ENCODE assay signal across 8 cellular contexts in the genomic region with DNA sequence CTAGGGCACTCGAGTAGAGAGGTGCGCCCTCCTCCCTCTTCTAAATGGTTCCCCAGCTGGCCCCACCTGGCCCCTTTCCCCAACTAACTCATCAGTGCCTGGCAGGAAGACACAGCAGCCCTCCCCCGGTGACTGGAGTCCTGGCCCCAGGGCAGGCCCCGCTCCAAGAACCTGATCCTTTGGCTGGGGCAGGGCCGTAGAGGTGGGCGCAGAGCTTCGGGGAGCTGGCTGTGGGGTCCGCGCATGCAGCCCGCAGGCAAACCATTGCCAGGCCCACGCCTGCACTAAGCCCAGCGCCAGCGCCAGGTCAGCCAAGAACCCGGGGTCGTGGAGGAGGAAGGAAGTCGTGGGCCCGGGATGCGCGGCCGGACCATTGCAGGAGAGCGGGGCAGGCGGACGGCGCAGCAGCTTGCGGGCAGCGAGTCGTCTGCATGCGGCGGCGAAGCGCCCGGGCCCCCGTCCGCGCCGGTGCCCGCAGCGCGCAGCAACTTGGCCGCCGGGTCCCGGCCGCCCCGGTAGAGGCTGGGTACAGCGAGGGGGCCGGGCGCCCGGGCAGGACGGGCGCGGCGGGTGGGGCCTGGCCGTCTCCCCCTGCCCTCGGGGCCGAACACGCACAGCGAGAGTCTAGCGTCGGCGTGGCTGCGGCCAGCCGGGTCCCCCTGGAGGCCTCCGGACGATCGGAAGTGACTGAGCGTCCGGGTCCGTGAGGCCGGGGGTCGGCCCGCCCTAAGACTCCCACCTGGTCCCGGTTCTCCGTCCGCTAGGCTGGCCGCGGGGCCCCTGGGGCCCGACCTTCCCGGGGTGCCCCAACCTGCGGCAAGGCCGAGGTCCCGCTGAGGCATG. TPM values are rescaled to one million over a fixed set of nuclear protein-coding genes. Genes with fewer than 3 reads are reported as not detected.
A peak's percentile ranks its signal among the peaks of the same experiment; 100 is the strongest.
DNase-seq lines count a peak whose midpoint lies in the region; ATAC-seq and TF ChIP-seq lines count a peak whose summit lies in the region.

No MANE protein-coding gene starts in this region.

- H3K36me3 ChIP-seq in mammary epithelial cell (ENCODE audit: insufficient read depth, low read length), result peaks cover 5% of the 10 kb centered on the region
- H3K36me3 ChIP-seq in vagina, result no peaks in the 10 kb centered on the region

- no peak overlapping the region for H3K9ac ChIP-seq in mammary epithelial cell (ENCODE audit: insufficient read depth, low read length)

- H3K4me2 ChIP-seq in mammary epithelial cell (ENCODE audit: insufficient read depth, low read depth, low read length), result peak overlapping the region; percentile 97

- intact Hi-C loops in mammary epithelial cell (cut with micrococcal nuclease) (loop anchor here (1.0 kb wide), 1 partner anchor 35 kb away; no protein-coding TSS in a partner anchor), vagina (cut with DNase I) (no loop called here)

- dilution Hi-C loops in mammary epithelial cell (cut with HindIII; ENCODE audit: low sequenced_read_pairs), result no loop called here

- no peaks in the 10 kb centered on the region for H3K27me3 ChIP-seq in mammary epithelial cell (ENCODE audit: insufficient read depth, low read length)
- no peaks in the 10 kb centered on the region for H3K27me3 ChIP-seq in vagina

- BruUV-seq in mammary epithelial cell (replicated peaks; lab: Mats Ljungman, UMichigan), result no TSS peak

- peaks cover 1% of the 10 kb centered on the region for H3K36me3 Mint-ChIP-seq in activated naive CD4-positive, alpha-beta T cell treated with anti-CD3 and anti-CD28 coated beads, Interleukin-2, amount 50 U/mL, for 24 hours
- no peaks in the 10 kb centered on the region for H3K36me3 Mint-ChIP-seq in mesothelial cell of epicardium

- no peaks in the 10 kb centered on the region for H4K20me1 ChIP-seq in mammary epithelial cell (ENCODE audit: insufficient read depth, low read length)

- no peak for ATAC-seq in HG03571 (IDR thresholded peaks at IDR 0.05; ENCODE audit: unreplicated experiment)

- in situ Hi-C loops in mammary epithelial cell (cut with MboI; ENCODE audit: low sequenced_read_pairs in 2 of 2), result no loop called here

- peaks cover 40% of the 10 kb centered on the region for H3K79me2 ChIP-seq in mammary epithelial cell (ENCODE audit: insufficient read depth, low read length)

- no peak overlapping the region for H3K27ac Mint-ChIP-seq in activated naive CD4-positive, alpha-beta T cell treated with anti-CD3 and anti-CD28 coated beads, Interleukin-2, amount 50 U/mL, for 24 hours
- no peak overlapping the region for H3K27ac Mint-ChIP-seq in mesothelial cell of epicardium

- H3K9me3 Mint-ChIP-seq in activated naive CD4-positive, alpha-beta T cell treated with anti-CD3 and anti-CD28 coated beads, Interleukin-2, amount 50 U/mL, for 24 hours, result no peaks in the 10 kb centered on the region
- no peaks in the 10 kb centered on the region for H3K9me3 Mint-ChIP-seq in mesothelial cell of epicardium

- TF ChIP-seq CTCF in mammary epithelial cell (conservative IDR thresholded peaks at IDR 0.05 in 1 of 2, IDR thresholded peaks at IDR 0.05 in 1 of 2; ENCODE audit: extremely low read depth in 1 of 2, insufficient read depth in 1 of 2, low read depth in 1 of 2, low read length in 2 of 2), result no peak
- no peak for TF ChIP-seq CTCF in mesothelial cell of epicardium (IDR thresholded peaks at IDR 0.05; ENCODE audit: unreplicated experiment)
- no peak for TF ChIP-seq CTCF in vagina (IDR thresholded peaks at IDR 0.05)

- CTCF ChIA-PET in mammary epithelial cell (lab: Charles Lee; ENCODE audit: low non-redundant PET), result interaction anchor here (0.6 kb wide), 1 partner anchor 56 kb away, joined by 3 read pairs; no protein-coding TSS in a partner anchor

- peaks cover 29% of the 10 kb centered on the region for H3K4me1 Mint-ChIP-seq in activated naive CD4-positive, alpha-beta T cell treated with anti-CD3 and anti-CD28 coated beads, Interleukin-2, amount 50 U/mL, for 24 hours
- H3K4me1 Mint-ChIP-seq in mesothelial cell of epicardium, result peaks cover 17% of the 10 kb centered on the region

- peak overlapping the region; percentile 58 to 60 (median 60) for H3K4me3 ChIP-seq in mammary epithelial cell (replicated peaks in 1 of 3; ENCODE audit: insufficient read depth in 1 of 3, low read depth in 2 of 3, low read length in 3 of 3)
- peak overlapping the region; percentile 65 to 78 for H3K4me3 ChIP-seq in vagina

- WGBS in mammary epithelial cell (ENCODE audit: low coverage, missing lambda C conversion rate), result 45% methylated on average over 27 of the region's 81 CpGs

- H3K9me3 ChIP-seq in mammary epithelial cell (replicated peaks; ENCODE audit: insufficient read depth, low read length) (no peaks in the 10 kb centered on the region), vagina (no peaks in the 10 kb centered on the region)

- peaks cover under 1% of the 10 kb centered on the region for H3K27me3 Mint-ChIP-seq in activated naive CD4-positive, alpha-beta T cell treated with anti-CD3 and anti-CD28 coated beads, Interleukin-2, amount 50 U/mL, for 24 hours
- no peaks in the 10 kb centered on the region for H3K27me3 Mint-ChIP-seq in mesothelial cell of epicardium (ENCODE audit: low read depth)

- TF ChIP-seq POLR2A in vagina (IDR thresholded peaks at IDR 0.05), result no peak

- H3K27ac ChIP-seq in mammary epithelial cell (ENCODE audit: insufficient read depth, low read depth, low read length), result no peak overlapping the region
- H3K27ac ChIP-seq in vagina, result peak overlapping the region; percentile 63

- no peak for DNase-seq in activated naive CD4-positive, alpha-beta T cell treated with Interleukin-2 at 50 U/mL for 16 hours
- DNase-seq in mammary epithelial cell, result no peak
- DNase-seq in mesothelial cell of epicardium (ENCODE audit: low spot score in 2 of 2, unreplicated experiment in 2 of 2), result no peak
- no peak for DNase-seq in vagina (ENCODE audit: extremely low spot score in 2 of 2)
- no peak for DNase-seq in SHP77 (lab: John Stamatoyannopoulos, UW)
- DNase-seq in NCI-H2196 (lab: John Stamatoyannopoulos, UW; ENCODE audit: unreplicated experiment), result no peak

- peak overlapping the region; percentile 100 for H2AFZ ChIP-seq in mammary epithelial cell (ENCODE audit: low read depth, low read length)

- peak overlapping the region; percentile 89 for H3K4me3 Mint-ChIP-seq in activated naive CD4-positive, alpha-beta T cell treated with anti-CD3 and anti-CD28 coated beads, Interleukin-2, amount 50 U/mL, for 24 hours
- peak overlapping the region; percentile 59 for H3K4me3 Mint-ChIP-seq in mesothelial cell of epicardium

- H3K4me1 ChIP-seq in mammary epithelial cell (ENCODE audit: insufficient read depth, low read length) (peaks cover 30% of the 10 kb centered on the region), vagina (peaks cover 48% of the 10 kb centered on the region)

RNA-seq across cellular contexts. Expression of a gene that starts 1.0 kb away (rescaled TPM):
- total RNA-seq in mammary epithelial cell (10 to 100 TPM; 25.8 to 63.5 TPM), mesothelial cell of epicardium (44.3 to 44.6 TPM (median 44.4 TPM) in 3 replicates), vagina (40.3 TPM)
- 53.4 TPM for polyA plus RNA-seq in mammary epithelial cell
- polyA minus RNA-seq in mammary epithelial cell, result 43.4 TPM

RNA-seq across cellular contexts. Expression of a gene that starts 14.2 kb away (rescaled TPM):
- total RNA-seq in mammary epithelial cell, result 1 to 10 TPM in 1 of 2 donors, under 1 TPM in 1; 0.83 to 4.4 TPM
- polyA plus RNA-seq in mammary epithelial cell, result 1.8 TPM
- polyA minus RNA-seq in mammary epithelial cell, result 0.67 TPM
- 6.0 to 7.0 TPM (median 6.4 TPM) in 3 replicates for total RNA-seq in mesothelial cell of epicardium
- total RNA-seq in vagina, result 4.2 TPM

RNA-seq across cellular contexts. Expression of a gene that starts 16.0 kb away (rescaled TPM):
- 10 to 100 TPM; 21.5 to 36.9 TPM for total RNA-seq in mammary epithelial cell
- 39.7 TPM for polyA plus RNA-seq in mammary epithelial cell
- polyA minus RNA-seq in mammary epithelial cell, result 12.8 TPM
- 25.5 to 28.3 TPM (median 26.9 TPM) in 3 replicates for total RNA-seq in mesothelial cell of epicardium
- total RNA-seq in vagina, result 39.0 TPM
